In the genomic region with DNA sequence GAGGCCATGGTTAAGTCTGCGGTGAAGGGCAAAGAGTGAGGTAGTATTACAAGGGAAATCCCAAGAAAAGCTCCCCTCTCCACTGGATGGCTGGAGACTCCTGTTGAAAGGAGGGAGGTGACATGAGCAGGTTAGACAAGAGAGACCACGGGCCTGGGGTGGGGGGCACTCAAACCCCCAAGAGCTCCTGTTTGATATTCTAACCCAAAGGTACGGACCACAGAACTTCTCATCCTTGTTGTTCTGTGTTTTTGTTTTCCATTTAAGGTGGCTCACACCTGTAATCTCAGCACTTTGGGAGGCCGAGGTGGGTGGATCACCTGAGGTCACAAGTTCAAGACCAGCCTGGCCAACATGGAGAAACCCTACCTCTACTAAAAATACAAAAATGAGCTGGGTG, we compare ENCODE assay signal across 33 cellular contexts. TPM values are rescaled to one million over a fixed set of nuclear protein-coding genes. Genes with fewer than 3 reads are reported as not detected.
"Had no signal": no experiment of that assay in that cellular context is flagged by ENCODE, and none has a peak within 500 bp of the region (broad histone marks: within the 10 kb centered on the region; RNA-seq: fewer than 3 reads in every experiment).

No MANE protein-coding gene starts in this region.

- H3K4me3 ChIP-seq: cardiac muscle cell, esophagus squamous epithelium, heart right ventricle, smooth muscle cell, testis, tibial nerve had no signal

- ATAC-seq: effector memory CD8-positive, alpha-beta T cell; naive thymus-derived CD4-positive, alpha-beta T cell; stimulated activated memory B cell treated with anti-CD40 and anti-IgM and Interleukin-4, amounts not matched to agents 10 μg/mL and 1 μg/mL and 100 μg/mL, for 72 hours; stimulated activated naive CD8-positive, alpha-beta T cell treated with anti-CD3 and anti-CD28 coated beads, Interleukin-15, Interleukin-2, amounts not matched to agents 100 U/mL and 50 U/mL, for 24 hours had no signal

- H2AFZ ChIP-seq: parathyroid adenoma had no signal

- H3K4me2 ChIP-seq: smooth muscle cell had no signal

- H3K36me3 ChIP-seq: cardiac muscle cell, esophagus squamous epithelium, tibial nerve had no signal

- DNase-seq: cortex of kidney; effector memory CD8-positive, alpha-beta T cell; erythroblast; esophagus squamous epithelium; foreskin melanocyte; glutamatergic neuron; heart right ventricle; hippocampal formation; immature natural killer cell; mesenchymal stem cell; midbrain; naive thymus-derived CD4-positive, alpha-beta T cell; stimulated activated CD4-positive, alpha-beta T cell treated with anti-CD3 and anti-CD28 coated beads, Interleukin-12 subunit alpha, Interleukin-12 subunit beta, amount 100 ng/mL, for 4 hours; stimulated activated CD4-positive, alpha-beta T cell treated with anti-CD3 and anti-CD28 coated beads, Interleukin-2, amount 100 ng/mL, for 24 hours; stimulated activated CD4-positive, alpha-beta T cell treated with anti-CD3 and anti-CD28 coated beads, Interleukin-4, amount 100 ng/mL, for 24 hours; stimulated activated naive CD8-positive, alpha-beta T cell treated with anti-CD3 and anti-CD28 coated beads, Interleukin-15, Interleukin-2, amounts not matched to agents 100 U/mL and 50 U/mL, for 24 hours; substantia nigra; testis had no signal

- H3K27ac ChIP-seq: cardiac muscle cell, esophagus squamous epithelium, parathyroid adenoma, testis, tibial nerve had no signal

- H3K27me3 ChIP-seq: cardiac muscle cell, esophagus squamous epithelium, heart right ventricle, testis, tibial nerve had no signal

- H3K9me3 ChIP-seq: esophagus squamous epithelium, heart right ventricle, testis, tibial nerve had no signal

- H3K4me1 ChIP-seq: testis had no signal

RNA-seq across cellular contexts. Expression of gene VSTM4, which starts 11.6 kb away (rescaled TPM):
- polyA plus RNA-seq: keratinocyte; naive thymus-derived CD4-positive, alpha-beta T cell had no signal

RNA-seq across cellular contexts. Expression of gene FAM170B, which starts 30.1 kb away (rescaled TPM):
- total RNA-seq: cardiac muscle cell, dermis microvascular lymphatic vessel endothelial cell, esophagus squamous epithelium, heart right ventricle, liver, lung microvascular endothelial cell, mucosa of gallbladder, omental fat pad, progenitor cell of endocrine pancreas, sciatic nerve, smooth muscle cell, ureter had no signal
- polyA plus RNA-seq: cardiac muscle cell; heart right ventricle; immature natural killer cell; keratinocyte; liver; naive thymus-derived CD4-positive, alpha-beta T cell; neural cell; smooth muscle cell had no signal
